Comparison of ENCODE assay signal across 33 cellular contexts in genomic region chr17:65400701-65401100, GRCh38.
"Had no signal": no experiment of that assay in that cellular context is flagged by ENCODE, and none has a peak within 500 bp of the region (broad histone marks: within the 10 kb centered on the region; RNA-seq: fewer than 3 reads in every experiment).

No MANE protein-coding gene starts in this region.

- H3K27ac ChIP-seq: adrenal gland, body of pancreas, cardiac muscle cell, colonic mucosa had no signal

- H3K4me3 ChIP-seq: adrenal gland, body of pancreas, cardiac muscle cell, colonic mucosa had no signal

- DNase-seq: activated CD4-positive, alpha-beta memory T cell treated with anti-CD3 and anti-CD28 coated beads for 36 hours; activated CD4-positive, alpha-beta T cell treated with anti-CD3 and anti-CD28 coated beads for 36 hours; activated CD4-positive, alpha-beta T cell treated with anti-CD3 and anti-CD28 coated beads, Interleukin-2, amount 10 ng/mL, durations not matched to agents 24 days and 14 days; activated CD4-positive, CD25-positive, alpha-beta regulatory T cell; activated CD4-positive, CD25-positive, alpha-beta regulatory T cell treated with anti-CD3 and anti-CD28 coated beads, Interleukin-2, amount 50 U/mL, for 72 hours; activated CD8-positive, alpha-beta memory T cell treated with anti-CD3 and anti-CD28 coated beads, Interleukin-2, amount 10 ng/mL, durations not matched to agents 7 days and 5 days; activated CD8-positive, alpha-beta memory T cell treated with anti-CD3 and anti-CD28 coated beads, Interleukin-2, amount 50 U/mL, for 4 hours; activated CD8-positive, alpha-beta T cell treated with anti-CD3 and anti-CD28 coated beads, Interleukin-2, amount 10 ng/mL, durations not matched to agents 7 days and 5 days; activated effector memory CD4-positive, alpha-beta T cell treated with anti-CD3 and anti-CD28 coated beads, Interleukin-2, amount 50 U/mL, for 16 hours; activated naive CD4-positive, alpha-beta T cell treated with anti-CD3 and anti-CD28 coated beads for 36 hours; activated naive CD8-positive, alpha-beta T cell treated with anti-CD3 and anti-CD28 coated beads for 36 hours; activated naive CD8-positive, alpha-beta T cell treated with anti-CD3 and anti-CD28 coated beads, Interleukin-2, amount 50 U/mL, for 24 hours; activated T-cell treated with anti-CD3 and anti-CD28 coated beads, Interleukin-2, amount 50 U/mL, for 24 hours; adrenal gland; amygdala; aorta; body of pancreas; central memory CD4-positive, alpha-beta T cell; cerebellar nuclear complex; colonic mucosa; effector CD8-positive, alpha-beta T cell; foreskin fibroblast; head of caudate nucleus; T-cell; T1000 had no signal

- FAIRE-seq: endometrium, frontal cortex had no signal

- H3K4me1 ChIP-seq: adrenal gland, body of pancreas, colonic mucosa had no signal

- H3K27ac Mint-ChIP-seq: activated CD4-positive, alpha-beta memory T cell treated with anti-CD3 and anti-CD28 coated beads for 36 hours; activated CD4-positive, alpha-beta T cell treated with anti-CD3 and anti-CD28 coated beads for 36 hours; activated CD4-positive, alpha-beta T cell treated with anti-CD3 and anti-CD28 coated beads, Interleukin-2, amount 10 ng/mL, durations not matched to agents 24 days and 14 days; activated CD8-positive, alpha-beta memory T cell treated with anti-CD3 and anti-CD28 coated beads, Interleukin-2, amount 10 ng/mL, durations not matched to agents 7 days and 5 days; activated CD8-positive, alpha-beta T cell treated with anti-CD3 and anti-CD28 coated beads, Interleukin-2, amount 10 ng/mL, durations not matched to agents 7 days and 5 days; activated naive CD4-positive, alpha-beta T cell treated with anti-CD3 and anti-CD28 coated beads for 36 hours; activated naive CD8-positive, alpha-beta T cell treated with anti-CD3 and anti-CD28 coated beads for 36 hours; activated naive CD8-positive, alpha-beta T cell treated with anti-CD3 and anti-CD28 coated beads, Interleukin-2, amount 50 U/mL, for 24 hours; activated T-cell treated with anti-CD3 and anti-CD28 coated beads, Interleukin-2, amount 50 U/mL, for 24 hours; activated T-helper 2 cell treated with anti-CD3 and anti-CD28 coated beads, Interferon-gamma antibody, Interleukin-2, Interleukin-4, amounts not matched to agents 10 μg/mL and 5 μg/mL and 100 μg/mL, durations not matched to agents 14 hours and 24 hours and 36 hours; T-cell; T-helper 1 cell treated with Interleukin-12 subunit alpha and Interleukin-12 subunit beta and Interleukin-4 antibody, amounts not matched to agents 30 μg/mL and 1 μg/mL, for 36 hours; T-helper 2 cell treated with Interferon-gamma antibody and Interleukin-4, amounts not matched to agents 5 μg/mL and 100 μg/mL, for 36 hours had no signal

- H3K36me3 Mint-ChIP-seq: activated CD4-positive, alpha-beta memory T cell treated with anti-CD3 and anti-CD28 coated beads for 36 hours; activated CD8-positive, alpha-beta memory T cell treated with anti-CD3 and anti-CD28 coated beads, Interleukin-2, amount 10 ng/mL, durations not matched to agents 7 days and 5 days; activated naive CD4-positive, alpha-beta T cell treated with anti-CD3 and anti-CD28 coated beads, Interleukin-2, amount 50 U/mL, for 24 hours; activated naive CD8-positive, alpha-beta T cell treated with anti-CD3 and anti-CD28 coated beads for 36 hours; T-cell had no signal

- H3K4me3 Mint-ChIP-seq: activated CD4-positive, alpha-beta memory T cell treated with anti-CD3 and anti-CD28 coated beads for 36 hours; activated CD4-positive, alpha-beta T cell treated with anti-CD3 and anti-CD28 coated beads for 36 hours; activated CD4-positive, alpha-beta T cell treated with anti-CD3 and anti-CD28 coated beads, Interleukin-2, amount 10 ng/mL, durations not matched to agents 24 days and 14 days; activated CD8-positive, alpha-beta memory T cell treated with anti-CD3 and anti-CD28 coated beads, Interleukin-2, amount 10 ng/mL, durations not matched to agents 7 days and 5 days; activated CD8-positive, alpha-beta T cell treated with anti-CD3 and anti-CD28 coated beads, Interleukin-2, amount 10 ng/mL, durations not matched to agents 7 days and 5 days; activated naive CD4-positive, alpha-beta T cell treated with anti-CD3 and anti-CD28 coated beads for 36 hours; activated naive CD4-positive, alpha-beta T cell treated with anti-CD3 and anti-CD28 coated beads, Interleukin-2, amount 50 U/mL, for 24 hours; activated naive CD8-positive, alpha-beta T cell treated with anti-CD3 and anti-CD28 coated beads for 36 hours; activated naive CD8-positive, alpha-beta T cell treated with anti-CD3 and anti-CD28 coated beads, Interleukin-2, amount 50 U/mL, for 24 hours; activated T-cell treated with anti-CD3 and anti-CD28 coated beads, Interleukin-2, amount 50 U/mL, for 24 hours; T-cell; T-helper 1 cell treated with Interleukin-12 subunit alpha and Interleukin-12 subunit beta and Interleukin-4 antibody, amounts not matched to agents 30 μg/mL and 1 μg/mL, for 36 hours; T-helper 2 cell treated with Interferon-gamma antibody and Interleukin-4, amounts not matched to agents 5 μg/mL and 100 μg/mL, for 36 hours had no signal

- H3K36me3 ChIP-seq: adrenal gland, cardiac muscle cell, colonic mucosa had no signal

- ATAC-seq: activated CD4-positive, alpha-beta T cell treated with anti-CD3 and anti-CD28 coated beads for 36 hours; activated CD8-positive, alpha-beta memory T cell treated with anti-CD3 and anti-CD28 coated beads, Interleukin-2, amount 10 ng/mL, durations not matched to agents 7 days and 5 days; activated CD8-positive, alpha-beta T cell treated with anti-CD3 and anti-CD28 coated beads, Interleukin-2, amount 10 ng/mL, durations not matched to agents 7 days and 5 days; activated naive CD8-positive, alpha-beta T cell treated with anti-CD3 and anti-CD28 coated beads, Interleukin-2, amount 50 U/mL, for 24 hours; body of pancreas; esophagus mucosa; T-cell had no signal

- H3K9me3 ChIP-seq: adrenal gland, body of pancreas, colonic mucosa had no signal

- H3K27me3 ChIP-seq: adrenal gland, body of pancreas, cardiac muscle cell, colonic mucosa had no signal

- H3K4me1 Mint-ChIP-seq: activated CD4-positive, alpha-beta T cell treated with anti-CD3 and anti-CD28 coated beads, Interleukin-2, amount 10 ng/mL, durations not matched to agents 24 days and 14 days; activated CD8-positive, alpha-beta memory T cell treated with anti-CD3 and anti-CD28 coated beads, Interleukin-2, amount 10 ng/mL, durations not matched to agents 7 days and 5 days; activated naive CD4-positive, alpha-beta T cell treated with anti-CD3 and anti-CD28 coated beads, Interleukin-2, amount 50 U/mL, for 24 hours; activated naive CD8-positive, alpha-beta T cell treated with anti-CD3 and anti-CD28 coated beads for 36 hours; activated naive CD8-positive, alpha-beta T cell treated with anti-CD3 and anti-CD28 coated beads, Interleukin-2, amount 50 U/mL, for 24 hours had no signal
